Comparison of ENCODE assay signal across 28 cellular contexts in genomic region chr3:126768903-126769302, GRCh38.
"Had no signal": no experiment of that assay in that cellular context is flagged by ENCODE, and none has a peak within 500 bp of the region (broad histone marks: within the 10 kb centered on the region; RNA-seq: fewer than 3 reads in every experiment).

No MANE protein-coding gene starts in this region.

- H2AFZ ChIP-seq: hepatocyte had no signal

- FAIRE-seq: colon, endometrium, endothelial cell of umbilical vein, frontal cortex had no signal

- H3K4me2 ChIP-seq: hepatocyte had no signal

- H3K27me3 ChIP-seq: colonic mucosa, dorsolateral prefrontal cortex, esophagus muscularis mucosa, esophagus squamous epithelium, foreskin keratinocyte, gastrocnemius medialis, gastroesophageal sphincter, heart left ventricle, heart right ventricle, hepatocyte had no signal

- DNase-seq: colonic mucosa; cortex of kidney; dermis blood vessel endothelial cell; dorsolateral prefrontal cortex; effector CD4-positive, alpha-beta T cell; effector CD8-positive, alpha-beta T cell; effector memory CD4-positive, alpha-beta T cell; effector memory CD8-positive, alpha-beta T cell; endodermal cell; erythroblast; esophagus squamous epithelium; foreskin fibroblast; foreskin keratinocyte; foreskin melanocyte; gastrocnemius medialis; glutamatergic neuron; heart left ventricle; heart right ventricle had no signal

- H3K36me3 ChIP-seq: colonic mucosa, gastrocnemius medialis, heart left ventricle, heart right ventricle had no signal

- H3K4me1 ChIP-seq: colonic mucosa, esophagus muscularis mucosa, gastrocnemius medialis, gastroesophageal sphincter had no signal

- ATAC-seq: effector memory CD8-positive, alpha-beta T cell; esophagus mucosa; foreskin keratinocyte; gastrocnemius medialis; gastroesophageal sphincter; heart left ventricle; heart right ventricle had no signal

- H3K79me2 ChIP-seq: hepatocyte had no signal

- H3K4me3 ChIP-seq: colonic mucosa, coronary artery, dorsolateral prefrontal cortex, esophagus muscularis mucosa, esophagus squamous epithelium, gastrocnemius medialis, gastroesophageal sphincter, heart left ventricle, heart right ventricle, hepatocyte had no signal

- H3K9me3 ChIP-seq: colonic mucosa, esophagus muscularis mucosa, esophagus squamous epithelium, gastrocnemius medialis, gastroesophageal sphincter had no signal

- H3K27ac ChIP-seq: colonic mucosa, coronary artery, dorsolateral prefrontal cortex, epithelial cell of prostate, esophagus muscularis mucosa, esophagus squamous epithelium, foreskin keratinocyte, gastrocnemius medialis, gastroesophageal sphincter, heart left ventricle, heart right ventricle, hepatocyte had no signal
